ENCODE assay signal across 26 cellular contexts in genomic region chr11:69887330-69887729, GRCh38.
"Had no signal": no experiment of that assay in that cellular context is flagged by ENCODE, and none has a peak within 500 bp of the region (broad histone marks: within the 10 kb centered on the region; RNA-seq: fewer than 3 reads in every experiment).

No MANE protein-coding gene starts in this region.

- H3K27me3 ChIP-seq: pancreas, right lobe of liver, testis, transverse colon, uterus had no signal

- ATAC-seq: naive thymus-derived CD4-positive, alpha-beta T cell; pancreas; psoas muscle; right cardiac atrium; right lobe of liver; stimulated activated memory B cell treated with anti-CD40 and anti-IgM and Interleukin-4, amounts not matched to agents 10 μg/mL and 1 μg/mL and 100 μg/mL, for 72 hours; stimulated activated naive CD8-positive, alpha-beta T cell treated with anti-CD3 and anti-CD28 coated beads, Interleukin-15, amount 100 ng/mL, for 72 hours; stimulated activated naive CD8-positive, alpha-beta T cell treated with anti-CD3 and anti-CD28 coated beads, Interleukin-15, Interleukin-2, amounts not matched to agents 100 U/mL and 50 U/mL, for 24 hours had no signal

- H3K4me2 ChIP-seq: neural progenitor cell had no signal

- FAIRE-seq: pancreas, small intestine had no signal

- H2AFZ ChIP-seq: neural progenitor cell had no signal

- H3K4me3 ChIP-seq: neural progenitor cell, pancreas, psoas muscle, right lobe of liver, sigmoid colon, suprapubic skin, testis, tibial artery, transverse colon, upper lobe of right lung, uterus had no signal

- H3K4me1 ChIP-seq: pancreas, psoas muscle, sigmoid colon, suprapubic skin, uterus had no signal

- H3K27ac ChIP-seq: neural progenitor cell, pancreas, psoas muscle, right lobe of liver, sigmoid colon, suprapubic skin, testis, tibial artery, transverse colon, upper lobe of right lung, uterus had no signal

- H3K9me3 ChIP-seq: pancreas, psoas muscle, right lobe of liver, sigmoid colon, suprapubic skin, testis, tibial artery, transverse colon, upper lobe of right lung, uterus had no signal

- DNase-seq: naive thymus-derived CD4-positive, alpha-beta T cell; natural killer cell; occipital lobe; right cardiac atrium; right lobe of liver; sigmoid colon; small intestine; stimulated activated CD4-positive, alpha-beta T cell treated with anti-CD3 and anti-CD28 coated beads, Interleukin-15, amount 100 ng/mL, for 24 hours; stimulated activated CD4-positive, alpha-beta T cell treated with anti-CD3 and anti-CD28 coated beads, Interleukin-2, amount 100 ng/mL, for 24 hours; stimulated activated CD4-positive, alpha-beta T cell treated with anti-CD3 and anti-CD28 coated beads, Interleukin-2, amount 100 ng/mL, for 48 hours; stimulated activated CD4-positive, alpha-beta T cell treated with anti-CD3 and anti-CD28 coated beads, Interleukin-4, amount 100 ng/mL, for 24 hours; stimulated activated CD8-positive, alpha-beta memory T cell treated with anti-CD3 and anti-CD28 coated beads, Interleukin-4, amount 100 ng/mL, for 48 hours; stimulated activated naive CD4-positive, alpha-beta T cell; stimulated activated naive CD8-positive, alpha-beta T cell treated with anti-CD3 and anti-CD28 coated beads, Interleukin-15, amount 100 ng/mL, for 72 hours; stimulated activated naive CD8-positive, alpha-beta T cell treated with anti-CD3 and anti-CD28 coated beads, Interleukin-15, Interleukin-2, amounts not matched to agents 100 U/mL and 50 U/mL, for 24 hours; substantia nigra; testis; tibial artery; transverse colon; upper lobe of right lung; uterus had no signal

- H3K36me3 ChIP-seq: neural progenitor cell, pancreas, right lobe of liver, sigmoid colon, suprapubic skin, tibial artery, transverse colon, upper lobe of right lung, uterus had no signal

- H3K9ac ChIP-seq: neural progenitor cell had no signal
